In genomic region chr17:694239-694638, GRCh38 we compare ENCODE assay signal across 12 cellular contexts. TPM values are rescaled to one million over a fixed set of nuclear protein-coding genes. Genes with fewer than 3 reads are reported as not detected.
DNase-seq lines count a peak whose midpoint lies in the region; ATAC-seq and TF ChIP-seq lines count a peak whose summit lies in the region.
"Had no signal": no experiment of that assay in that cellular context is flagged by ENCODE, and none has a peak within 500 bp of the region (broad histone marks: within the 10 kb centered on the region; RNA-seq: fewer than 3 reads in every experiment).

No MANE protein-coding gene starts in this region.

- no peaks in the 10 kb centered on the region for H3K27me3 Mint-ChIP-seq in CD14-positive monocyte (ENCODE audit: low read depth in 3 of 3)
- H3K27me3 Mint-ChIP-seq: T-cell had no signal

- H3K4me3 ChIP-seq in SK-N-SH (ENCODE audit: low read depth in 2 of 2, low read length in 1 of 2), result peak overlapping the region in 1 of 2 experiments; percentile 16; a peak in 1 of 4 replicates
- H3K4me3 ChIP-seq in fibroblast of mammary gland (ENCODE audit: control insufficient read depth, low read depth, low read length), result no peak overlapping the region
- no peak overlapping the region for H3K4me3 ChIP-seq in trophoblast cell (ENCODE audit: low read depth, low read length)
- no peak overlapping the region for H3K4me3 ChIP-seq in Karpas-422 (ENCODE audit: low read length)

- H3K9me2 ChIP-seq in SK-N-SH, result no peaks in the 10 kb centered on the region
- no peaks in the 10 kb centered on the region for H3K9me2 ChIP-seq in Karpas-422 (replicated peaks; ENCODE audit: insufficient read depth, low read length)

- TF ChIP-seq EP300 in SK-N-SH (IDR thresholded peaks at IDR 0.05; ENCODE audit: borderline replicate concordance in 1 of 2, low read depth in 1 of 2, low read length in 1 of 2), result peak in 1 of 2 experiments; percentile 88; a peak in 2 of 4 replicates

- no peak overlapping the region for H3K4ac ChIP-seq in trophoblast cell (ENCODE audit: low read depth, low read length)

- H3K79me1 ChIP-seq in trophoblast cell (ENCODE audit: low read length), result peaks cover 28% of the 10 kb centered on the region

- ATAC-seq in HG03045 (IDR thresholded peaks at IDR 0.05; ENCODE audit: unreplicated experiment) (no peak), HG03460 (IDR thresholded peaks at IDR 0.05; ENCODE audit: unreplicated experiment) (no peak)
- ATAC-seq: T-cell had no signal

- H3K23ac ChIP-seq in trophoblast cell (ENCODE audit: low read length), result no peak overlapping the region

- H2BK120ac ChIP-seq in trophoblast cell (ENCODE audit: insufficient read depth, low read length, poor library complexity), result no peak overlapping the region

- no peak overlapping the region for H4K8ac ChIP-seq in trophoblast cell (ENCODE audit: low read depth, low read length)

- H2AFZ ChIP-seq in SK-N-SH (ENCODE audit: low read depth), result no peak overlapping the region
- H2AFZ ChIP-seq in trophoblast cell (ENCODE audit: insufficient read depth, low read length, poor library complexity), result no peak overlapping the region
- no peak overlapping the region for H2AFZ ChIP-seq in Karpas-422 (ENCODE audit: low read length)

- peaks cover 35% of the 10 kb centered on the region for H3F3A ChIP-seq in SK-N-SH (replicated peaks; ENCODE audit: insufficient read depth)

- H3K79me2 ChIP-seq in SK-N-SH (ENCODE audit: insufficient read depth) (peaks cover under 1% of the 10 kb centered on the region; the same call in 1 of the 2 replicates), trophoblast cell (ENCODE audit: control insufficient read depth, insufficient read depth, low read length, poor library complexity) (no peaks in the 10 kb centered on the region), Karpas-422 (ENCODE audit: low read length) (no peaks in the 10 kb centered on the region; the same call in 1 of the 2 replicates)

- peaks cover 18% of the 10 kb centered on the region in 2 experiments for H3K36me3 ChIP-seq in SK-N-SH (replicated peaks in 1 of 2; ENCODE audit: control insufficient read depth in 1 of 2, insufficient read depth in 2 of 2, low read length in 1 of 2)
- peaks cover 8 to 9% of the 10 kb centered on the region in 2 experiments for H3K36me3 ChIP-seq in trophoblast cell (ENCODE audit: control insufficient read depth in 1 of 2, insufficient read depth in 2 of 2, low read length in 2 of 2)
- peaks cover 11% of the 10 kb centered on the region; the same call in 1 of the 2 replicates for H3K36me3 ChIP-seq in Karpas-422 (ENCODE audit: insufficient read depth, low read length)

- H3K18ac ChIP-seq in trophoblast cell (ENCODE audit: low read length), result no peak overlapping the region

- H3K36me3 Mint-ChIP-seq in CD14-positive monocyte, result peaks cover 60 to 82% of the 10 kb centered on the region in 2 donors

- H4K91ac ChIP-seq in trophoblast cell (ENCODE audit: low read depth, low read length), result no peak overlapping the region

- peak overlapping the region; percentile 63; the same call in 1 of the 2 replicates for H3K9ac ChIP-seq in SK-N-SH
- H3K9ac ChIP-seq in trophoblast cell (ENCODE audit: low read length), result no peak overlapping the region
- H3K9ac ChIP-seq in Karpas-422 (ENCODE audit: low read length), result no peak overlapping the region

- H4K20me1 ChIP-seq in SK-N-SH (ENCODE audit: insufficient read depth), result no peaks in the 10 kb centered on the region
- no peaks in the 10 kb centered on the region for H4K20me1 ChIP-seq in Karpas-422 (ENCODE audit: insufficient read depth, low read depth, low read length)

- H3K27ac ChIP-seq in SK-N-SH (ENCODE audit: low read depth in 2 of 2, low read length in 1 of 2) (peak overlapping the region; percentile 45 to 88; a peak in 3 of 4 replicates), trophoblast cell (ENCODE audit: low read depth, low read length) (peak overlapping the region; percentile 97), Karpas-422 (ENCODE audit: low read length) (no peak overlapping the region)

- no peak overlapping the region for H3K4me3 Mint-ChIP-seq in CD14-positive monocyte
- H3K4me3 Mint-ChIP-seq: H9, T-cell had no signal

- DNase-seq in GM03348 (ENCODE audit: low spot score) (peak; percentile 80), SK-N-SH (no peak), fibroblast of mammary gland (ENCODE audit: low read depth) (peak; percentile 96), trophoblast cell (peak; percentile 90 to 99), Karpas-422 (no peak), CD14-positive monocyte (ENCODE audit: low spot score) (no peak)
- DNase-seq: DMS79 treated with DMSO at 0.1 percent for 48 hours, H9, retina, T-cell had no signal

- no peak for TF ChIP-seq RAD21 in SK-N-SH (IDR thresholded peaks at IDR 0.05; ENCODE audit: low read length)

- H3K27me3 ChIP-seq in SK-N-SH (ENCODE audit: insufficient read depth) (no peaks in the 10 kb centered on the region), trophoblast cell (ENCODE audit: insufficient read depth, low read length) (no peaks in the 10 kb centered on the region), Karpas-422 (ENCODE audit: low read length) (no peaks in the 10 kb centered on the region)

- no peak overlapping the region for H3K14ac ChIP-seq in trophoblast cell (ENCODE audit: low read length)

- no peak for TF ChIP-seq CTCF in SK-N-SH (IDR thresholded peaks at IDR 0.05)
- TF ChIP-seq CTCF in fibroblast of mammary gland (conservative IDR thresholded peaks at IDR 0.05; ENCODE audit: control insufficient read depth, insufficient read depth, low read depth, low read length), result no peak
- no peak for TF ChIP-seq CTCF in CD14-positive monocyte (IDR thresholded peaks at IDR 0.05)

- H3K4me2 ChIP-seq in SK-N-SH (peak overlapping the region; percentile 66), trophoblast cell (ENCODE audit: low read length) (peak overlapping the region; percentile 40), Karpas-422 (ENCODE audit: low read depth, low read length, poor library complexity, severe bottlenecking) (no peak overlapping the region)

- H3K27ac Mint-ChIP-seq in CD14-positive monocyte, result no peak overlapping the region
- H3K27ac Mint-ChIP-seq: H9, T-cell had no signal

- no peaks in the 10 kb centered on the region for H3K9me3 Mint-ChIP-seq in CD14-positive monocyte
- H3K9me3 Mint-ChIP-seq: H9, T-cell had no signal

- intact Hi-C loops in CD14-positive monocyte (cut with micrococcal nuclease), result loop anchor here in 1 of 2 donors (10.0 kb wide), 1 partner anchor 129 kb away; no protein-coding TSS in a partner anchor

- 10% methylated on average over 9 of the region's 9 CpGs for WGBS in SK-N-SH (ENCODE audit: low lambda C conversion rate)
- no CpG with 5 or more reads among the region's 9 CpGs for WGBS in trophoblast cell (ENCODE audit: extremely low coverage, insufficient coverage, insufficient read length)

- H2BK12ac ChIP-seq in trophoblast cell (ENCODE audit: low read length), result no peak overlapping the region

- peaks cover 18% of the 10 kb centered on the region for H3K4me1 Mint-ChIP-seq in CD14-positive monocyte
- H3K4me1 Mint-ChIP-seq: T-cell had no signal

- no peak overlapping the region for H2AK5ac ChIP-seq in trophoblast cell (ENCODE audit: low read length)

- POLR2A ChIA-PET in SK-N-SH (lab: Yijun Ruan, JAX), result no interaction called here

- CTCF ChIA-PET in SK-N-SH (lab: Yijun Ruan, JAX), result interaction anchor here (1.2 to 1.4 kb wide), 2 partner anchors 282 kb away, joined by 7 to 13 read pairs; no protein-coding TSS in a partner anchor

- peaks cover 17 to 28% of the 10 kb centered on the region in 2 experiments; a peak in 3 of 4 replicates for H3K4me1 ChIP-seq in SK-N-SH (ENCODE audit: control insufficient read depth in 1 of 2, insufficient read depth in 2 of 2, low read depth in 1 of 2, low read length in 1 of 2)
- H3K4me1 ChIP-seq in trophoblast cell (ENCODE audit: control insufficient read depth in 1 of 2, insufficient read depth in 2 of 2, low read length in 2 of 2), result peaks cover 16 to 23% of the 10 kb centered on the region in 2 experiments
- H3K4me1 ChIP-seq in Karpas-422 (ENCODE audit: low read length), result no peaks in the 10 kb centered on the region

- H4K12ac ChIP-seq in trophoblast cell (ENCODE audit: low read depth, low read length), result no peak overlapping the region

- H3K9me3 ChIP-seq in SK-N-SH (no peaks in the 10 kb centered on the region), trophoblast cell (ENCODE audit: insufficient read depth, low read depth, low read length) (no peaks in the 10 kb centered on the region), Karpas-422 (ENCODE audit: low read length) (no peaks in the 10 kb centered on the region)

- H2BK5ac ChIP-seq in trophoblast cell (ENCODE audit: low read depth, low read length, poor library complexity), result no peak overlapping the region

TF ChIP-seq in SK-N-SH, 30 proteins besides CTCF, POLR2A, EP300 and RAD21 (continues in another document):
- TF ChIP-seq TEAD4 (IDR thresholded peaks at IDR 0.05; ENCODE audit: borderline replicate concordance, insufficient read depth) (peak; percentile 96), CHD2 (IDR thresholded peaks at IDR 0.05; ENCODE audit: low read length, partially characterized antibody) (no peak), TCF12 (IDR thresholded peaks at IDR 0.05) (peak; percentile 98), EZH2phosphoT487 (IDR thresholded peaks at IDR 0.05; ENCODE audit: borderline replicate concordance, low read depth) (no peak)

RNA-seq across cellular contexts. Expression of gene VPS53, which starts 20.4 kb away (rescaled TPM):
- polyA plus RNA-seq in SK-N-SH (2012; rRNA removed) (14.8 and 16.8 TPM in 2 replicates), CD14-positive monocyte (1 to 10 TPM; 3.9 to 8.5 TPM)
- 8.1 and 10.3 TPM in 2 replicates for polyA plus RNA-seq in SK-N-SH (2012; cell fraction: cytosol; rRNA removed)
- polyA plus RNA-seq in SK-N-SH (2012; cell fraction: nucleus; rRNA removed), result 20.9 and 34.6 TPM in 2 replicates
- 18.8 and 19.3 TPM in 2 replicates for polyA plus RNA-seq in trophoblast cell (2013)
- 8.0 and 14.1 TPM in 2 replicates for total RNA-seq in Karpas-422 (2014; rRNA removed; shearing (Covaris generic); ENCODE audit: low replicate concordance)

RNA-seq across cellular contexts. Expression of gene TLCD3A, which starts 38.2 kb away (rescaled TPM):
- polyA plus RNA-seq in SK-N-SH (2012; rRNA removed) (31.7 and 34.4 TPM in 2 replicates), CD14-positive monocyte (under 1 TPM; 0.09 to 0.13 TPM)
- 27.5 and 33.4 TPM in 2 replicates for polyA plus RNA-seq in SK-N-SH (2012; cell fraction: cytosol; rRNA removed)
- polyA plus RNA-seq in SK-N-SH (2012; cell fraction: nucleus; rRNA removed), result 20.3 and 20.8 TPM in 2 replicates
- 26.9 and 27.7 TPM in 2 replicates for polyA plus RNA-seq in trophoblast cell (2013)
- 25.8 and 27.4 TPM in 2 replicates for total RNA-seq in Karpas-422 (2014; rRNA removed; shearing (Covaris generic); ENCODE audit: low replicate concordance)

RNA-seq across cellular contexts. Expression of gene GEMIN4, which starts 57.8 kb away (rescaled TPM):
- polyA plus RNA-seq in SK-N-SH (2012; rRNA removed), result 10.7 and 12.5 TPM in 2 replicates
- 5.6 and 8.4 TPM in 2 replicates for polyA plus RNA-seq in SK-N-SH (2012; cell fraction: cytosol; rRNA removed)
- polyA plus RNA-seq in SK-N-SH (2012; cell fraction: nucleus; rRNA removed), result 13.3 and 15.9 TPM in 2 replicates
- 16.2 and 17.2 TPM in 2 replicates for polyA plus RNA-seq in trophoblast cell (2013)
- 20.2 and 31.1 TPM in 2 replicates for total RNA-seq in Karpas-422 (2014; rRNA removed; shearing (Covaris generic); ENCODE audit: low replicate concordance)
- 10 to 100 TPM in 1 of 2 donors, 1 to 10 TPM in 1; 8.8 to 10.6 TPM for polyA plus RNA-seq in CD14-positive monocyte

Comparison
In these comparisons a context has a peak if more than half of its experiments do, and no peak if none do; other contexts are left out.
1. DNase-seq: peak in GM03348 (single experiment), fibroblast of mammary gland (single experiment) and trophoblast cell (2 of 2); none in SK-N-SH (single experiment), Karpas-422 (single experiment) and CD14-positive monocyte (single experiment).
2. RNA of gene TLCD3A, which starts 38.2 kb away (polyA plus RNA-seq): 20.3 to 34.4 TPM in SK-N-SH; 0.09 to 0.13 TPM in CD14-positive monocyte; every median in the first group is over 10 times any median in the second.